8 cellular contexts compared by ENCODE assay signal in the genomic region with DNA sequence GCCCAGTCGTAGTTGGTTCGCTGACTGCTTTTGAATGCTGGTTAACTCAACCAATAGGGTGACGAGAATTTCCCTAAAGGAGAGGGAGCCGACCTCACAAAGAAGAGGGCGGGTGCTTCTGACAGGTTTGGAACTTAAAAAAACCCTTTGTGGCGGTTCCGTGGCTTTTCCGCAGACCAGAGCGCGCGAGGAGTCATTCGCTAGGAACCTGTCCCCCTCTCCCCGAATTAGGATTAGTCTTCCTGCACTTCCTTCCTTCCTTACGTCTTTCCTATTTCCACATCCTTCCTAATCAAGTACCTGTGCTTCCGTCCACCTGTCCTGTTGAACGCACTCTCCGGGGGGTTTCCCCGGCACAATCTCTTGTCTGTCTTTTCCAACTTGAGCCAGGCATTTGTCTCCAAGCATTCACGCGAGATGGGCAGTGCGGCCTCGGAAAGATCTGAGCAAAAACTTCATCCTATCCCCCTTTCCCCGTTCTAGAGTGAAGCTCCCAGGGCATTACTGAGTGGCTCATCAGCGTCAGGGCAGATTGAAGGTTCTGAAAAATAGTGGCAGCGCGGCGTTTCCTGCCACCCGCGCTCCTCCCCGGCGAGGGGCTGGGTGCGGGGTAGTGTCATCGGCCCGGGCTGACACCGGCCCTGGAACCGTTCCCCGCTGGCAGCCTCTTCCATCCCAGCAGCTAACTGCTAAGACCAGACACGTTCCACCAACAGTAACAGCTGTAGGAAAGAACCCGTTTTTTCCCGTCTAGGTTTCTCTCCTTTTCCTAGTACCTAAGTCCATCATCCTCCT. TPM values are rescaled to one million over a fixed set of nuclear protein-coding genes. Genes with fewer than 3 reads are reported as not detected.
DNase-seq lines count a peak whose midpoint lies in the region; ATAC-seq and TF ChIP-seq lines count a peak whose summit lies in the region.

No MANE protein-coding gene starts in this region.

- H3K79me2 ChIP-seq in ACC112 (ENCODE audit: control insufficient read depth, insufficient read depth, low read length, unreplicated experiment), result peaks cover 46% of the 10 kb centered on the region

- intact Hi-C loops in breast epithelium (cut with DNase I; ENCODE audit: low total_unique reads), result no loop called here

- ATAC-seq in GM18867 (IDR thresholded peaks at IDR 0.05; ENCODE audit: unreplicated experiment) (peak; percentile 77), HG03103 (IDR thresholded peaks at IDR 0.05; ENCODE audit: low read depth, unreplicated experiment) (peak; percentile 74)

- TF ChIP-seq CTCF in VCaP (conservative IDR thresholded peaks at IDR 0.05) (no peak), breast epithelium (IDR thresholded peaks at IDR 0.05) (no peak)

- H3K27ac ChIP-seq in ACC112 (ENCODE audit: low read depth, low read length) (peak overlapping the region; percentile 79), VCaP (peak overlapping the region; percentile 99), breast epithelium (peak overlapping the region; percentile 96 to 98), iPS-20b (ENCODE audit: low read length) (no peak overlapping the region), skin epidermis (peak overlapping the region; percentile 52 to 97 (median 94))

- H3K4me1 ChIP-seq in ACC112 (ENCODE audit: control insufficient read depth, insufficient read depth, low read length, unreplicated experiment), result peaks cover 4% of the 10 kb centered on the region
- H3K4me1 ChIP-seq in breast epithelium, result no peaks in the 10 kb centered on the region
- peaks cover 5% of the 10 kb centered on the region; the same call in 1 of the 2 replicates for H3K4me1 ChIP-seq in iPS-20b (ENCODE audit: insufficient read depth, low read length)

- H3K9me3 ChIP-seq in breast epithelium (no peaks in the 10 kb centered on the region), iPS-20b (ENCODE audit: insufficient read depth, low read depth, low read length) (no peaks in the 10 kb centered on the region)

- H3K27me3 ChIP-seq in ACC112 (ENCODE audit: insufficient read depth, low read length), result no peaks in the 10 kb centered on the region
- H3K27me3 ChIP-seq in breast epithelium, result no peaks in the 10 kb centered on the region
- H3K27me3 ChIP-seq in iPS-20b (ENCODE audit: insufficient read depth, low read length), result peaks cover 5% of the 10 kb centered on the region; the same call in 1 of the 2 replicates

- H3K36me3 ChIP-seq in ACC112 (ENCODE audit: insufficient read depth, low read length) (no peaks in the 10 kb centered on the region), breast epithelium (no peaks in the 10 kb centered on the region), iPS-20b (ENCODE audit: insufficient read depth, low read depth, low read length) (no peaks in the 10 kb centered on the region)

- H3K9ac ChIP-seq in iPS-20b (ENCODE audit: low read depth, low read length), result peak overlapping the region; percentile 56; the same call in 1 of the 2 replicates

- H2AFZ ChIP-seq in ACC112 (ENCODE audit: low read length, unreplicated experiment), result peak overlapping the region; percentile 73

- peak; percentile 67 for TF ChIP-seq POLR2A in breast epithelium (IDR thresholded peaks at IDR 0.05)

- DNase-seq in NCI-H2171 (lab: John Stamatoyannopoulos, UW) (peak; percentile 93), breast epithelium (ENCODE audit: low spot score in 2 of 2) (peak; percentile 79 to 87)

- H3K4me3 ChIP-seq in ACC112 (ENCODE audit: low read depth, low read length) (peak overlapping the region; percentile 97), breast epithelium (peak overlapping the region; percentile 85 to 93 (median 86)), iPS-20b (ENCODE audit: low read length) (peak overlapping the region; percentile 90), skin epidermis (peak overlapping the region; percentile 68 to 95 (median 86))

RNA-seq across cellular contexts. Expression of a gene that starts 1.5 kb away (rescaled TPM):
- total RNA-seq in breast epithelium, result 10 to 100 TPM; 21.3 to 43.6 (median 26.9) TPM
